8 cellular contexts compared by ENCODE assay signal in genomic region chr2:69582582-69583176, GRCh38.
DNase-seq lines count a peak whose midpoint lies in the region; ATAC-seq, FAIRE-seq and TF ChIP-seq lines count a peak whose summit lies in the region.

No MANE protein-coding gene starts in this region.

- H3K27ac ChIP-seq in A549: peak overlapping the region; percentile 54 to 76
- no peak overlapping the region for H3K27ac ChIP-seq in neuronal stem cell (replicated peaks; ENCODE audit: low read length)

- H3K9me3 ChIP-seq in A549 (no peaks in the 10 kb centered on the region), neuronal stem cell (replicated peaks in 1 of 2; ENCODE audit: control insufficient read depth in 2 of 2, insufficient read depth in 1 of 2, low read depth in 1 of 2, low read length in 2 of 2) (no peaks in the 10 kb centered on the region)

- no peak overlapping the region for H4K8ac ChIP-seq in neuronal stem cell (ENCODE audit: low read depth, low read length)

- H3K27ac Mint-ChIP-seq in activated T-helper 17 cell treated with anti-CD3 and anti-CD28 coated beads, Interleukin-2, amount 50 U/mL, for 72 hours: peak overlapping the region; percentile 20

- H3K4me3 ChIP-seq in A549 (no peak overlapping the region), neuronal stem cell (ENCODE audit: low read length in 2 of 2) (no peak overlapping the region)

- TF ChIP-seq CTCF in A549 (IDR thresholded peaks at IDR 0.05): no peak

- H3K36me3 Mint-ChIP-seq in activated T-helper 17 cell treated with anti-CD3 and anti-CD28 coated beads, Interleukin-2, amount 50 U/mL, for 72 hours (ENCODE audit: low read depth): peaks cover 33% of the 10 kb centered on the region

- no peak for DNase-seq in A549 (ENCODE audit: low read depth in 1 of 2, low spot score in 1 of 2)
- DNase-seq in left colon: no peak
- DNase-seq in C1 segment of cervical spinal cord (lab: John Stamatoyannopoulos, UW): no peak
- no peak for DNase-seq in neuronal stem cell (ENCODE audit: low spot score)

- no peak for TF ChIP-seq EP300 in A549 (IDR thresholded peaks at IDR 0.05)

- H3K4me1 ChIP-seq in A549 (peaks cover 32% of the 10 kb centered on the region), neuronal stem cell (ENCODE audit: control insufficient read depth in 2 of 2, insufficient read depth in 1 of 2, low read depth in 1 of 2, low read length in 2 of 2) (peaks cover 4 to 16% of the 10 kb centered on the region in 2 donors)

- no peaks in the 10 kb centered on the region for H3K79me1 ChIP-seq in neuronal stem cell (ENCODE audit: low read depth, low read length)

- H3K4me2 ChIP-seq in A549 (peak overlapping the region; percentile 71), neuronal stem cell (ENCODE audit: insufficient read depth, low read length, poor library complexity, severe bottlenecking) (no peak overlapping the region)

- peak overlapping the region; percentile 63 for H3K4me3 Mint-ChIP-seq in activated T-helper 17 cell treated with anti-CD3 and anti-CD28 coated beads, Interleukin-2, amount 50 U/mL, for 72 hours

- CTCF ChIA-PET in A549 (lab: Yijun Ruan, JAX): interaction anchor here (1.0 to 3.3 kb wide), 10 partner anchors 9 to 134 kb away, joined by 3 to 29 read pairs (median 6); no protein-coding TSS in a partner anchor

- H3K4me1 Mint-ChIP-seq in activated T-helper 17 cell treated with anti-CD3 and anti-CD28 coated beads, Interleukin-2, amount 50 U/mL, for 72 hours: peaks cover 67% of the 10 kb centered on the region

- H3K18ac ChIP-seq in neuronal stem cell (ENCODE audit: low read length): no peak overlapping the region

- 34% methylated on average over 3 of the region's 3 CpGs for WGBS in A549 (ENCODE audit: missing lambda C conversion rate)
- WGBS in neuronal stem cell (ENCODE audit: extremely low coverage in 2 of 2, insufficient read length in 2 of 2, insufficient replicate concordance in 1 of 2), 2 donors: no CpG with 5 or more reads among the region's 3 CpGs

- no peak overlapping the region for H3K9ac ChIP-seq in neuronal stem cell (ENCODE audit: low read depth, low read length, poor library complexity)

- intact Hi-C loops in left colon (cut with DNase I, micrococcal nuclease): no loop called here

- no peak overlapping the region for H3K23ac ChIP-seq in neuronal stem cell (ENCODE audit: low read depth, low read length, poor library complexity)

- H2BK5ac ChIP-seq in neuronal stem cell (ENCODE audit: low read length): no peak overlapping the region

- H3K36me3 ChIP-seq in neuronal stem cell (replicated peaks in 1 of 2; ENCODE audit: control insufficient read depth in 2 of 2, insufficient read depth in 2 of 2, low read length in 2 of 2): no peaks in the 10 kb centered on the region

- TF ChIP-seq RAD21 in A549 (conservative IDR thresholded peaks at IDR 0.05 in 1 of 2, IDR thresholded peaks at IDR 0.05 in 1 of 2): no peak

- no peak overlapping the region for H4K91ac ChIP-seq in neuronal stem cell (ENCODE audit: low read depth, low read length, poor library complexity)

- no peak overlapping the region for H2BK120ac ChIP-seq in neuronal stem cell (ENCODE audit: low read depth, low read length)

- H3K27me3 Mint-ChIP-seq in activated T-helper 17 cell treated with anti-CD3 and anti-CD28 coated beads, Interleukin-2, amount 50 U/mL, for 72 hours: no peaks in the 10 kb centered on the region

- no peaks in the 10 kb centered on the region for H3K27me3 ChIP-seq in neuronal stem cell (ENCODE audit: control insufficient read depth in 3 of 3, insufficient read depth in 3 of 3, low read depth in 1 of 3, low read length in 3 of 3)

- H3K9me3 Mint-ChIP-seq in activated T-helper 17 cell treated with anti-CD3 and anti-CD28 coated beads, Interleukin-2, amount 50 U/mL, for 72 hours: no peaks in the 10 kb centered on the region

- no peak overlapping the region for H2BK12ac ChIP-seq in neuronal stem cell (ENCODE audit: low read length)

- H3K4ac ChIP-seq in neuronal stem cell (ENCODE audit: low read length): no peak overlapping the region

- POLR2A ChIA-PET in A549 (lab: Yijun Ruan, JAX): no interaction called here

- H2AFZ ChIP-seq in neuronal stem cell (ENCODE audit: low read length): no peak overlapping the region

- no peak overlapping the region for H2AK5ac ChIP-seq in neuronal stem cell (ENCODE audit: low read depth, low read length)

- no peak overlapping the region for H3K14ac ChIP-seq in neuronal stem cell (ENCODE audit: low read length)

- no peak for TF ChIP-seq POLR2A in A549 (IDR thresholded peaks at IDR 0.05; ENCODE audit: low read length)

- H2BK15ac ChIP-seq in neuronal stem cell (ENCODE audit: low read length): no peak overlapping the region

- FAIRE-seq in A549 (lab: Jason Lieb, UNC): peak; percentile 49

- ATAC-seq in A549 (peak in 1 of 2 experiments; percentile 45; a peak in 3 of 6 replicates), GM21723 (IDR thresholded peaks at IDR 0.05; ENCODE audit: unreplicated experiment) (peak; percentile 45), left colon (peak; percentile 92), HG03571 (IDR thresholded peaks at IDR 0.05; ENCODE audit: unreplicated experiment) (no peak), GM18909 (IDR thresholded peaks at IDR 0.05; ENCODE audit: poor library complexity, unreplicated experiment) (no peak)
- no peak for ATAC-seq in activated T-helper 17 cell treated with anti-CD3 and anti-CD28 coated beads, Interleukin-2, amount 50 U/mL, for 72 hours (replicated peaks)

TF ChIP-seq in A549, 52 proteins besides CTCF, POLR2A, EP300 and RAD21:
- no peak for TF ChIP-seq PHF8 (IDR thresholded peaks at IDR 0.05; ENCODE audit: borderline replicate concordance, low read depth)
- TF ChIP-seq ZC3H11A (IDR thresholded peaks at IDR 0.05): no peak
- TF ChIP-seq, protein P1, sequence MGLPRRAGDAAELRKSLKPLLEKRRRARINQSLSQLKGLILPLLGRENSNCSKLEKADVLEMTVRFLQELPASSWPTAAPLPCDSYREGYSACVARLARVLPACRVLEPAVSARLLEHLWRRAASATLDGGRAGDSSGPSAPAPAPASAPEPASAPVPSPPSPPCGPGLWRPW (IDR thresholded peaks at IDR 0.05): no peak
- no peak for TF ChIP-seq GATA3 (IDR thresholded peaks at IDR 0.05; ENCODE audit: borderline replicate concordance)
- TF ChIP-seq HEYL (CRISPR knock-in tag; IDR thresholded peaks at IDR 0.05): no peak
- TF ChIP-seq TFCP2L1 (CRISPR knock-in tag; IDR thresholded peaks at IDR 0.05): no peak
- no peak for TF ChIP-seq EHF (CRISPR knock-in tag; IDR thresholded peaks at IDR 0.05)
- TF ChIP-seq MYC (IDR thresholded peaks at IDR 0.05; ENCODE audit: borderline replicate concordance, low read length): no peak
- no peak for TF ChIP-seq REST (IDR thresholded peaks at IDR 0.05)
- TF ChIP-seq CHD2 (IDR thresholded peaks at IDR 0.05; ENCODE audit: low read length, partially characterized antibody): no peak
- TF ChIP-seq MAFK (IDR thresholded peaks at IDR 0.05; ENCODE audit: partially characterized antibody): no peak
- TF ChIP-seq, protein P2, sequence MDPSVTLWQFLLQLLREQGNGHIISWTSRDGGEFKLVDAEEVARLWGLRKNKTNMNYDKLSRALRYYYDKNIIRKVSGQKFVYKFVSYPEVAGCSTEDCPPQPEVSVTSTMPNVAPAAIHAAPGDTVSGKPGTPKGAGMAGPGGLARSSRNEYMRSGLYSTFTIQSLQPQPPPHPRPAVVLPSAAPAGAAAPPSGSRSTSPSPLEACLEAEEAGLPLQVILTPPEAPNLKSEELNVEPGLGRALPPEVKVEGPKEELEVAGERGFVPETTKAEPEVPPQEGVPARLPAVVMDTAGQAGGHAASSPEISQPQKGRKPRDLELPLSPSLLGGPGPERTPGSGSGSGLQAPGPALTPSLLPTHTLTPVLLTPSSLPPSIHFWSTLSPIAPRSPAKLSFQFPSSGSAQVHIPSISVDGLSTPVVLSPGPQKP (IDR thresholded peaks at IDR 0.05; ENCODE audit: low read depth, low read length): no peak
- no peak for TF ChIP-seq CBX2 (IDR thresholded peaks at IDR 0.05; ENCODE audit: borderline replicate concordance, low read depth)
- no peak for TF ChIP-seq NR3C1 (IDR thresholded peaks at IDR 0.05)
- TF ChIP-seq TP53 (CRISPR knock-in tag; IDR thresholded peaks at IDR 0.05): no peak
- TF ChIP-seq KDM1A (IDR thresholded peaks at IDR 0.05; ENCODE audit: low read depth): no peak
- no peak for TF ChIP-seq CHD4 (IDR thresholded peaks at IDR 0.05; ENCODE audit: borderline replicate concordance)
- no peak for TF ChIP-seq FOSB (CRISPR knock-in tag; IDR thresholded peaks at IDR 0.05)
- no peak for TF ChIP-seq FOSL2 (IDR thresholded peaks at IDR 0.05)
- TF ChIP-seq FOSL2 (CRISPR knock-in tag; IDR thresholded peaks at IDR 0.05): no peak
TF ChIP-seq in A549: peak in this region for 0.

Comparison
In these comparisons a context has a peak if more than half of its experiments do, and no peak if none do; other contexts are left out.
1. ATAC-seq: peak in GM21723 (single experiment) and left colon (single experiment); none in activated T-helper 17 cell treated with anti-CD3 and anti-CD28 coated beads, Interleukin-2, amount 50 U/mL, for 72 hours (single experiment), HG03571 (single experiment) and GM18909 (single experiment).